14 cellular contexts compared by ENCODE assay signal in genomic region chr11:121964591-121964990, GRCh38.
A peak's percentile ranks its signal among the peaks of the same experiment; 100 is the strongest.
DNase-seq lines count a peak whose midpoint lies in the region; ATAC-seq and FAIRE-seq lines count a peak whose summit lies in the region.
"Had no signal": no experiment of that assay in that cellular context is flagged by ENCODE, and none has a peak within 500 bp of the region (broad histone marks: within the 10 kb centered on the region; RNA-seq: fewer than 3 reads in every experiment).

No MANE protein-coding gene starts in this region.

- H3K36me3 ChIP-seq in BLaER1 treated with 17β-estradiol and CSF1 and Interleukin-3, amounts not matched to agents 10 nM and 100 nM: no peaks in the 10 kb centered on the region
- H3K36me3 ChIP-seq: right atrium auricular region had no signal

- no peak overlapping the region for H3K9ac ChIP-seq in BLaER1 treated with 17β-estradiol and CSF1 and Interleukin-3, amounts not matched to agents 10 nM and 100 nM

- H3K27ac ChIP-seq in BLaER1 treated with 17β-estradiol and CSF1 and Interleukin-3, amounts not matched to agents 10 nM and 100 nM: no peak overlapping the region
- H3K27ac ChIP-seq: right atrium auricular region had no signal

- H3K4me1 ChIP-seq in BLaER1 treated with 17β-estradiol and CSF1 and Interleukin-3, amounts not matched to agents 10 nM and 100 nM: peaks cover 0 to 9% (median 6%) of the 10 kb centered on the region in 10 experiments; a peak in 9 of 20 replicates
- H3K4me1 ChIP-seq: Caco-2, right atrium auricular region had no signal

- FAIRE-seq in frontal cortex (lab: Jason Lieb, UNC): no peak

- DNase-seq in M059J (ENCODE audit: low read depth) (peak; percentile 87), dermis blood vessel endothelial cell (peak; percentile 8), myocyte (ENCODE audit: low read depth) (peak; percentile 62), frontal cortex (ENCODE audit: low spot score in 2 of 2) (no peak), RKO (ENCODE audit: low spot score) (no peak)
- DNase-seq: MV-4-11, NCI-H510A treated with DMSO at 0.1 percent for 48 hours, trophoblast cell had no signal

- no peak overlapping the region for H3K4me3 ChIP-seq in BLaER1 treated with 17β-estradiol and CSF1 and Interleukin-3, amounts not matched to agents 10 nM and 100 nM
- H3K4me3 ChIP-seq: right atrium auricular region had no signal

- no peak for ATAC-seq in GM21825 (IDR thresholded peaks at IDR 0.05; ENCODE audit: unreplicated experiment)
- ATAC-seq in GM18517 (IDR thresholded peaks at IDR 0.05; ENCODE audit: unreplicated experiment): no peak
- ATAC-seq: Right ventricle myocardium inferior had no signal

- peak overlapping the region in 6 of 11 experiments; percentile 3 to 52 (median 25); a peak in 11 of 22 replicates for H3K4me2 ChIP-seq in BLaER1 treated with 17β-estradiol and CSF1 and Interleukin-3, amounts not matched to agents 10 nM and 100 nM

- H4K20me1 ChIP-seq in BLaER1 treated with 17β-estradiol and CSF1 and Interleukin-3, amounts not matched to agents 10 nM and 100 nM: no peaks in the 10 kb centered on the region

- H3K9me3 ChIP-seq in BLaER1 treated with 17β-estradiol and CSF1 and Interleukin-3, amounts not matched to agents 10 nM and 100 nM (replicated peaks in 1 of 11): no peaks in the 10 kb centered on the region
- H3K9me3 ChIP-seq: Caco-2, right atrium auricular region had no signal

- no peaks in the 10 kb centered on the region for H3K27me3 ChIP-seq in BLaER1 treated with 17β-estradiol and CSF1 and Interleukin-3, amounts not matched to agents 10 nM and 100 nM
- H3K27me3 ChIP-seq: right atrium auricular region had no signal

Comparison
In these comparisons a context has a peak if more than half of its experiments do, and no peak if none do; other contexts are left out.
1. DNase-seq: peak in M059J (single experiment), dermis blood vessel endothelial cell (single experiment) and myocyte (single experiment); none in frontal cortex (0 of 2) and RKO (single experiment).